ENCODE assay signal across 25 cellular contexts in genomic region chr3:23276913-23277658, GRCh38.
DNase-seq lines count a peak whose midpoint lies in the region; ATAC-seq, FAIRE-seq and TF ChIP-seq lines count a peak whose summit lies in the region.
"Had no signal": no experiment of that assay in that cellular context is flagged by ENCODE, and none has a peak within 500 bp of the region (broad histone marks: within the 10 kb centered on the region; RNA-seq: fewer than 3 reads in every experiment).

No MANE protein-coding gene starts in this region.

- no peaks in the 10 kb centered on the region for H3K4me1 ChIP-seq in MM.1S (ENCODE audit: low read length)
- peaks cover 0 to 11% (median 5%) of the 10 kb centered on the region in 3 donors for H3K4me1 ChIP-seq in pancreas
- H3K4me1 ChIP-seq: BLaER1 treated with 17β-estradiol and CSF1 and Interleukin-3, amounts not matched to agents 10 nM and 100 nM had no signal

- H3K9me3 ChIP-seq in MM.1S (replicated peaks; ENCODE audit: insufficient read depth, low read length) (no peaks in the 10 kb centered on the region), pancreas (no peaks in the 10 kb centered on the region)
- H3K9me3 ChIP-seq: Caco-2 had no signal

- H3K27ac ChIP-seq in MM.1S (ENCODE audit: low read length) (no peak overlapping the region), pancreas (no peak overlapping the region)
- H3K27ac ChIP-seq: 22Rv1; BLaER1 treated with 17β-estradiol and CSF1 and Interleukin-3, amounts not matched to agents 10 nM and 100 nM; SK-N-MC had no signal

- peak; percentile 56 to 92 (median 80) for ATAC-seq in pancreas
- no peak for ATAC-seq in HG02938 (IDR thresholded peaks at IDR 0.05; ENCODE audit: unreplicated experiment)
- no peak for ATAC-seq in GM18873 (IDR thresholded peaks at IDR 0.05; ENCODE audit: low FRiP score, unreplicated experiment)
- ATAC-seq: GM23338, HCT116, K562, T-cell had no signal

- intact Hi-C loops in pancreas (cut with DNase I), result no loop called here

- no peak overlapping the region for H2AFZ ChIP-seq in MM.1S (ENCODE audit: low read length)
- H2AFZ ChIP-seq: GM23338 had no signal

- no peaks in the 10 kb centered on the region for H4K20me1 ChIP-seq in MM.1S (ENCODE audit: insufficient read depth, low read length)

- TF ChIP-seq CTCF in MM.1S (IDR thresholded peaks at IDR 0.05; ENCODE audit: low read length), result no peak
- TF ChIP-seq CTCF in pancreas (IDR thresholded peaks at IDR 0.05), result no peak

- 25 to 27% methylated on average over 7 of the region's 7 CpGs for WGBS in pancreas, 2 donors

- peaks cover 43% of the 10 kb centered on the region for H3K79me2 ChIP-seq in MM.1S (ENCODE audit: low read length)

- H3F3A ChIP-seq in MM.1S (ENCODE audit: insufficient read depth, low read length), result no peaks in the 10 kb centered on the region

- H3K27me3 ChIP-seq in MM.1S (replicated peaks; ENCODE audit: insufficient read depth, low read length) (no peaks in the 10 kb centered on the region), pancreas (no peaks in the 10 kb centered on the region)
- H3K27me3 ChIP-seq: BLaER1 treated with 17β-estradiol and CSF1 and Interleukin-3, amounts not matched to agents 10 nM and 100 nM had no signal

- H3K9ac ChIP-seq in MM.1S (ENCODE audit: low read length), result no peak overlapping the region
- H3K9ac ChIP-seq: BLaER1 treated with 17β-estradiol and CSF1 and Interleukin-3, amounts not matched to agents 10 nM and 100 nM had no signal

- H3K36me3 ChIP-seq in MM.1S (replicated peaks; ENCODE audit: insufficient read depth, low read length) (no peaks in the 10 kb centered on the region), pancreas (no peaks in the 10 kb centered on the region)

- H3K9me2 ChIP-seq in MM.1S (replicated peaks; ENCODE audit: insufficient read depth, low read length), result no peaks in the 10 kb centered on the region

- peak overlapping the region; percentile 38; the same call in 1 of the 2 replicates for H3K4me2 ChIP-seq in MM.1S (ENCODE audit: low read depth, low read length)
- H3K4me2 ChIP-seq: BLaER1 treated with 17β-estradiol and CSF1 and Interleukin-3, amounts not matched to agents 10 nM and 100 nM; GM23338 had no signal

- FAIRE-seq in pancreas (lab: Jason Lieb, UNC), result no peak
- FAIRE-seq: K562 had no signal

- H3K4me3 ChIP-seq in MM.1S (ENCODE audit: low read length), result no peak overlapping the region
- no peak overlapping the region for H3K4me3 ChIP-seq in pancreas
- H3K4me3 ChIP-seq: BLaER1 treated with 17β-estradiol and CSF1 and Interleukin-3, amounts not matched to agents 10 nM and 100 nM; GM23338; K562; SK-N-MC had no signal

- DNase-seq in DMS53 (lab: John Stamatoyannopoulos, UW) (peak; percentile 3), DMS53 treated with DMSO at 0.1 percent for 48 hours (lab: John Stamatoyannopoulos, UW; ENCODE audit: unreplicated experiment) (no peak), MM.1S (peak; percentile 14), SK-N-DZ (ENCODE audit: low spot score) (peak; percentile 78), pancreas (no peak), RKO (ENCODE audit: low spot score) (no peak)
- DNase-seq: Caco-2; CD4-positive, alpha-beta memory T cell; DMS 273 treated with DMSO at 0.1 percent for 48 hours; NCI-H1092 treated with DMSO at 0.1 percent for 48 hours; NCI-H1436 treated with DMSO at 0.1 percent for 48 hours; NCI-H2227 treated with DMSO at 0.1 percent for 48 hours; NCI-H510A; NCI-H774; RPMI8226; SHP77; T-cell had no signal

Comparison
In these comparisons a context has a peak if more than half of its experiments do, and no peak if none do; other contexts are left out.
1. DNase-seq: peak in DMS53 (single experiment), MM.1S (single experiment) and SK-N-DZ (single experiment); none in DMS53 treated with DMSO at 0.1 percent for 48 hours (single experiment), pancreas (0 of 6) and RKO (single experiment).
2. ATAC-seq: peak in pancreas (4 of 4); none in HG02938 (single experiment) and GM18873 (single experiment).